ENCODE assay signal across 12 cellular contexts in genomic region chr15:50109086-50109987, GRCh38. TPM values are rescaled to one million over a fixed set of nuclear protein-coding genes. Genes with fewer than 3 reads are reported as not detected.
DNase-seq lines count a peak whose midpoint lies in the region; ATAC-seq, FAIRE-seq and TF ChIP-seq lines count a peak whose summit lies in the region.
"Had no signal": no experiment of that assay in that cellular context is flagged by ENCODE, and none has a peak within 500 bp of the region (broad histone marks: within the 10 kb centered on the region; RNA-seq: fewer than 3 reads in every experiment).

No MANE protein-coding gene starts in this region.

- H3K4me3 ChIP-seq in right lobe of liver (no peak overlapping the region), HepG2 (replicated peaks in 1 of 3; ENCODE audit: insufficient read depth in 1 of 3, low read depth in 2 of 3, low read length in 3 of 3) (no peak overlapping the region), keratinocyte (ENCODE audit: control insufficient read depth in 2 of 3, extremely low read depth in 1 of 3, insufficient read depth in 2 of 3, low read depth in 1 of 3, low read length in 3 of 3) (no peak overlapping the region), PC-3 (ENCODE audit: low read length) (no peak overlapping the region)
- H3K4me3 ChIP-seq: smooth muscle cell had no signal

- peak overlapping the region; percentile 87 for H3K27ac Mint-ChIP-seq in activated T-helper 17 cell treated with anti-CD3 and anti-CD28 coated beads, Interleukin-2, amount 50 U/mL, for 72 hours

- H3K4me1 ChIP-seq in right lobe of liver (peaks cover 0 to 12% (median 0%) of the 10 kb centered on the region in 4 donors), HepG2 (ENCODE audit: insufficient read depth, low read length) (no peaks in the 10 kb centered on the region), keratinocyte (ENCODE audit: control insufficient read depth, extremely low read depth, insufficient read depth, low read length) (peaks cover 8% of the 10 kb centered on the region), PC-3 (ENCODE audit: insufficient read depth, low read length) (no peaks in the 10 kb centered on the region)

- DNase-seq in right lobe of liver (no peak), HepG2 (ENCODE audit: low spot score) (no peak), keratinocyte (ENCODE audit: low read depth, low spot score) (no peak), PC-3 (no peak), NCI-H1417 treated with DMSO at 0.1 percent for 48 hours (lab: John Stamatoyannopoulos, UW) (no peak)
- DNase-seq: effector CD4-positive, alpha-beta T cell; RPMI8226 had no signal

- no peak for FAIRE-seq in HepG2 (lab: Jason Lieb, UNC)
- peak; percentile 51 for FAIRE-seq in keratinocyte (lab: Jason Lieb, UNC)
- FAIRE-seq: D721Med had no signal

- dilution Hi-C loops in keratinocyte (cut with MboI; ENCODE audit: extremely low pct_ligation_motif_present, low sequenced_read_pairs): no loop called here

- no peaks in the 10 kb centered on the region for H3K36me3 ChIP-seq in right lobe of liver
- H3K36me3 ChIP-seq in HepG2 (replicated peaks in 1 of 2; ENCODE audit: control insufficient read depth in 1 of 2, insufficient read depth in 2 of 2, low read length in 2 of 2): no peaks in the 10 kb centered on the region
- H3K36me3 ChIP-seq in keratinocyte (ENCODE audit: control insufficient read depth in 2 of 2, extremely low read depth in 1 of 2, insufficient read depth in 2 of 2, low read length in 2 of 2): no peaks in the 10 kb centered on the region
- no peaks in the 10 kb centered on the region for H3K36me3 ChIP-seq in PC-3 (ENCODE audit: low read depth, low read length)

- H3K27me3 ChIP-seq in right lobe of liver (no peaks in the 10 kb centered on the region), HepG2 (ENCODE audit: control insufficient read depth in 1 of 2, insufficient read depth in 2 of 2, low read length in 2 of 2) (no peaks in the 10 kb centered on the region), keratinocyte (ENCODE audit: control insufficient read depth, extremely low read depth, insufficient read depth, low read length) (no peaks in the 10 kb centered on the region), PC-3 (ENCODE audit: low read length) (no peaks in the 10 kb centered on the region)

- no peaks in the 10 kb centered on the region for H3K9me1 ChIP-seq in keratinocyte (ENCODE audit: control insufficient read depth, extremely low read depth, insufficient read depth, low read length)

- ATAC-seq in right lobe of liver (peak; percentile 22 to 64 (median 46)), HepG2 (no peak), PC-3 (no peak), GM21381 (IDR thresholded peaks at IDR 0.05; ENCODE audit: unreplicated experiment) (no peak), GM21737 (IDR thresholded peaks at IDR 0.05; ENCODE audit: unreplicated experiment) (no peak)
- ATAC-seq in activated T-helper 17 cell treated with anti-CD3 and anti-CD28 coated beads, Interleukin-2, amount 50 U/mL, for 72 hours (replicated peaks): peak; percentile 11

- no TSS peak for BruUV-seq in HepG2 (replicated peaks; lab: Mats Ljungman, UMichigan)
- BruUV-seq in PC-3 (replicated peaks; lab: Mats Ljungman, UMichigan): no TSS peak

- H3K9me3 ChIP-seq in right lobe of liver: no peaks in the 10 kb centered on the region
- H3K9me3 ChIP-seq in HepG2 (ENCODE audit: low read length): no peaks in the 10 kb centered on the region
- no peaks in the 10 kb centered on the region for H3K9me3 ChIP-seq in keratinocyte (ENCODE audit: control insufficient read depth, low read depth, low read length)
- H3K9me3 ChIP-seq in PC-3 (ENCODE audit: low read length): no peaks in the 10 kb centered on the region

- H3K4me2 ChIP-seq in HepG2 (ENCODE audit: low read depth, low read length): no peak overlapping the region
- H3K4me2 ChIP-seq in keratinocyte (ENCODE audit: control insufficient read depth, extremely low read depth, insufficient read depth, low read depth, low read length): no peak overlapping the region
- H3K4me2 ChIP-seq in PC-3 (ENCODE audit: low read length): no peak overlapping the region
- H3K4me2 ChIP-seq: smooth muscle cell had no signal

- CTCF ChIA-PET in HepG2 (lab: Yijun Ruan, JAX; ENCODE audit: low intra/inter-chr PET ratio, low total read pairs): no interaction called here
- CTCF ChIA-PET in PC-3 (lab: Charles Lee): no interaction called here

- H3K4me1 Mint-ChIP-seq in activated T-helper 17 cell treated with anti-CD3 and anti-CD28 coated beads, Interleukin-2, amount 50 U/mL, for 72 hours: peaks cover 24% of the 10 kb centered on the region

- H3K27me3 Mint-ChIP-seq in activated T-helper 17 cell treated with anti-CD3 and anti-CD28 coated beads, Interleukin-2, amount 50 U/mL, for 72 hours: peaks cover 14% of the 10 kb centered on the region

- H3K9ac ChIP-seq in HepG2 (ENCODE audit: insufficient read depth, low read depth, low read length) (no peak overlapping the region), keratinocyte (ENCODE audit: control insufficient read depth, extremely low read depth, insufficient read depth, low read length) (no peak overlapping the region), PC-3 (ENCODE audit: low read length) (no peak overlapping the region)

- TF ChIP-seq CTCF in right lobe of liver (IDR thresholded peaks at IDR 0.05) (no peak), HepG2 (CRISPR knock-in tag; IDR thresholded peaks at IDR 0.05) (no peak), keratinocyte (optimal IDR thresholded peaks at IDR 0.05 in 1 of 3, IDR thresholded peaks at IDR 0.05 in 1 of 3, conservative IDR thresholded peaks at IDR 0.05 in 1 of 3; ENCODE audit: extremely low read depth in 1 of 3, insufficient read depth in 2 of 3, low read length in 3 of 3) (no peak), PC-3 (conservative IDR thresholded peaks at IDR 0.05; ENCODE audit: low read depth, low read length) (no peak)

- peaks cover 6% of the 10 kb centered on the region for H3K9me3 Mint-ChIP-seq in activated T-helper 17 cell treated with anti-CD3 and anti-CD28 coated beads, Interleukin-2, amount 50 U/mL, for 72 hours

- H3K27ac ChIP-seq in right lobe of liver (peak overlapping the region in 2 of 3 donors; percentile 5 to 20), HepG2 (ENCODE audit: extremely low read length, insufficient read depth, low read length) (no peak overlapping the region), keratinocyte (ENCODE audit: control insufficient read depth, insufficient read depth, low read length) (no peak overlapping the region), PC-3 (ENCODE audit: low read length) (no peak overlapping the region)

- TF ChIP-seq EP300 in HepG2 (IDR thresholded peaks at IDR 0.05; ENCODE audit: low read depth in 2 of 2, low read length in 2 of 2): no peak
- TF ChIP-seq EP300 in HepG2 (CRISPR knock-in tag; IDR thresholded peaks at IDR 0.05; ENCODE audit: borderline replicate concordance): no peak

- H3F3A ChIP-seq in PC-3 (ENCODE audit: low read length, unreplicated experiment): no peaks in the 10 kb centered on the region

- POLR2A ChIA-PET in HepG2 (lab: Yijun Ruan, JAX) (no interaction called here), PC-3 (lab: Charles Lee; ENCODE audit: unreplicated experiment) (interaction anchor here (0.6 kb wide), 1 partner anchor 390 kb away, joined by 7 read pairs; no protein-coding TSS in a partner anchor)

- no peak for TF ChIP-seq POLR2A in right lobe of liver (IDR thresholded peaks at IDR 0.05)
- no peak for TF ChIP-seq POLR2A in HepG2 (IDR thresholded peaks at IDR 0.05; ENCODE audit: insufficient read depth in 1 of 2, low read depth in 2 of 2, low read length in 2 of 2)

- H3K9me2 ChIP-seq in PC-3 (replicated peaks; ENCODE audit: low read length): no peaks in the 10 kb centered on the region

- 16% methylated on average over 3 of the region's 3 CpGs for WGBS in right lobe of liver (ENCODE audit: insufficient coverage, low coverage, low lambda C conversion rate, missing lambda C conversion rate)
- WGBS in HepG2 (ENCODE audit: low lambda C conversion rate): 2% methylated on average over 3 of the region's 3 CpGs

- no peak overlapping the region for H2AFZ ChIP-seq in HepG2 (ENCODE audit: low read length)
- H2AFZ ChIP-seq in keratinocyte (ENCODE audit: control insufficient read depth, low read length): peak overlapping the region; percentile 64
- no peak overlapping the region for H2AFZ ChIP-seq in PC-3 (ENCODE audit: low read length)

- no peak for TF ChIP-seq RAD21 in HepG2 (CRISPR knock-in tag; IDR thresholded peaks at IDR 0.05)

- intact Hi-C loops in right lobe of liver (cut with DNase I): no loop called here
- intact Hi-C loops in HepG2 (cut with micrococcal nuclease; ENCODE audit: unreplicated experiment): no loop called here
- intact Hi-C loops in PC-3 (cut with micrococcal nuclease): no loop called here

- in situ Hi-C loops in HepG2 (cut with HindIII; ENCODE audit: extremely low pct_ligation_motif_present, low pct_unique_long_range_greater_than_20kb): no loop called here

- H4K20me1 ChIP-seq in HepG2 (ENCODE audit: insufficient read depth, low read length) (no peaks in the 10 kb centered on the region), keratinocyte (ENCODE audit: control insufficient read depth, extremely low read depth, insufficient read depth, low read length) (no peaks in the 10 kb centered on the region), PC-3 (ENCODE audit: low read length) (no peaks in the 10 kb centered on the region)

- H3K79me2 ChIP-seq in HepG2 (ENCODE audit: insufficient read depth, low read length): no peaks in the 10 kb centered on the region
- H3K79me2 ChIP-seq in keratinocyte (ENCODE audit: control insufficient read depth, insufficient read depth, low read length): no peaks in the 10 kb centered on the region
- H3K79me2 ChIP-seq in PC-3 (ENCODE audit: low read length): no peaks in the 10 kb centered on the region

- H3K4me3 Mint-ChIP-seq in activated T-helper 17 cell treated with anti-CD3 and anti-CD28 coated beads, Interleukin-2, amount 50 U/mL, for 72 hours: peak overlapping the region; percentile 54

- no peaks in the 10 kb centered on the region for H3K36me3 Mint-ChIP-seq in activated T-helper 17 cell treated with anti-CD3 and anti-CD28 coated beads, Interleukin-2, amount 50 U/mL, for 72 hours (ENCODE audit: low read depth)

RNA-seq across cellular contexts. Expression of gene ATP8B4, which starts 9.7 kb away (rescaled TPM):
- total RNA-seq in right lobe of liver: 10 to 100 TPM in 1 of 6 experiments, 1 to 10 TPM in 5; 4.5 to 10.1 (median 6.7) TPM
- 0.18 and 0.69 TPM in 2 replicates for total RNA-seq in HepG2 (2016; rRNA removed; fragmentation: Illumina TruSeq; extraction: Trizol)
- 0.44 and 0.81 TPM in 2 replicates for total RNA-seq in HepG2 (2016; cell fraction: cytosol; rRNA removed; fragmentation: Illumina TruSeq; extraction: Trizol; ENCODE audit: low read depth)
- 0.34 and 1.0 TPM in 2 replicates for total RNA-seq in HepG2 (2016; cell fraction: insoluble cytoplasmic fraction; rRNA removed; fragmentation: Illumina TruSeq; extraction: Trizol)
- 0.28 and 0.45 TPM in 2 replicates for total RNA-seq in HepG2 (2016; cell fraction: membrane; rRNA removed; fragmentation: Illumina TruSeq; extraction: Trizol)
- total RNA-seq in HepG2 (2016; cell fraction: nucleus; rRNA removed; fragmentation: Illumina TruSeq; extraction: Trizol): 1.9 and 2.8 TPM in 2 replicates
- polyA plus RNA-seq in HepG2 (2011; rRNA removed): 0.24 and 0.42 TPM in 2 replicates
- 0.04 and 0.07 TPM in 2 replicates for polyA plus RNA-seq in HepG2 (2011; cell fraction: cytosol; rRNA removed)
- 0.61 and 0.71 TPM in 2 replicates for polyA plus RNA-seq in HepG2 (2011; cell fraction: nucleus; rRNA removed)
- 0.47 and 0.58 TPM in 2 replicates for polyA plus RNA-seq in HepG2 (2012)
- 0.08 and 0.16 TPM in 2 replicates for polyA plus RNA-seq in HepG2 (2016; cell fraction: cytosol; fragmentation: Illumina TruSeq; extraction: Trizol; ENCODE audit: low read depth)
- polyA plus RNA-seq in HepG2 (2016; cell fraction: insoluble cytoplasmic fraction; fragmentation: Illumina TruSeq; extraction: Trizol; ENCODE audit: low read depth): 0.27 and 0.29 TPM in 2 replicates
- polyA plus RNA-seq in HepG2 (2016; cell fraction: membrane; fragmentation: Illumina TruSeq; extraction: Trizol; ENCODE audit: low read depth): 0.10 and 0.19 TPM in 2 replicates
- 1.00 and 1.2 TPM in 2 replicates for polyA plus RNA-seq in HepG2 (2016; cell fraction: nucleus; fragmentation: Illumina TruSeq; extraction: Trizol; ENCODE audit: insufficient read depth, low read depth)
- polyA minus RNA-seq in HepG2 (2011; rRNA and poly(A)+ RNA removed; ENCODE audit: low replicate concordance): 0.36 and 21.5 TPM in 2 replicates
- polyA minus RNA-seq in HepG2 (2011; cell fraction: cytosol; rRNA and poly(A)+ RNA removed): 0.79 TPM in 1 of 2 replicates, not detected in the other
- 2.0 and 2.4 TPM in 2 replicates for polyA minus RNA-seq in HepG2 (2011; cell fraction: nucleus; rRNA and poly(A)+ RNA removed)
- total RNA-seq in activated T-helper 17 cell treated with anti-CD3 and anti-CD28 coated beads, Interleukin-2, amount 50 U/mL, for 72 hours: 10 to 100 TPM; 20.0 to 26.1 TPM
- 0.03 to 0.15 TPM (median 0.05 TPM) in 3 replicates for polyA plus RNA-seq in keratinocyte
- polyA plus RNA-seq in keratinocyte (2011; ENCODE audit: low read depth): not detected
- polyA plus RNA-seq in keratinocyte (2011; cell fraction: cytosol; rRNA removed): 0.11 TPM in 1 of 2 replicates, not detected in the other
- polyA plus RNA-seq in keratinocyte (2011; cell fraction: nucleus; rRNA removed): 0.05 and 0.24 TPM in 2 replicates
- polyA plus RNA-seq in keratinocyte (2012; ENCODE audit: low replicate concordance): 0.06 TPM in 1 of 2 replicates, not detected in the other
- 1.7 TPM in 1 of 3 replicates, not detected in the others for polyA minus RNA-seq in keratinocyte
- polyA minus RNA-seq in keratinocyte (2011; cell fraction: cytosol; rRNA and poly(A)+ RNA removed): not detected
- 0.31 TPM in 1 of 2 replicates, not detected in the other for polyA minus RNA-seq in keratinocyte (2011; cell fraction: nucleus; rRNA and poly(A)+ RNA removed)
- total RNA-seq in PC-3 (2014; rRNA removed): not detected in 2 replicates

Comparison
In these comparisons a context has a peak if more than half of its experiments do, and no peak if none do; other contexts are left out.
1. ATAC-seq: peak in right lobe of liver (4 of 4) and activated T-helper 17 cell treated with anti-CD3 and anti-CD28 coated beads, Interleukin-2, amount 50 U/mL, for 72 hours (single experiment); none in HepG2 (single experiment), PC-3 (single experiment), GM21381 (single experiment) and GM21737 (single experiment).
2. H3K27ac ChIP-seq: peak in right lobe of liver (2 of 3); none in HepG2 (single experiment), keratinocyte (single experiment) and PC-3 (single experiment).